Comparison of ENCODE assay signal across 8 cellular contexts in genomic region chr16:720990-721764, GRCh38. TPM values are rescaled to one million over a fixed set of nuclear protein-coding genes. Genes with fewer than 3 reads are reported as not detected.
A peak's percentile ranks its signal among the peaks of the same experiment; 100 is the strongest.
DNase-seq lines count a peak whose midpoint lies in the region; ATAC-seq and TF ChIP-seq lines count a peak whose summit lies in the region.

Gene ANTKMT (plus strand): TSS chr16:721146. CDS start chr16:721275, 129 bp downstream.

- H3K79me1 ChIP-seq in mesendoderm (ENCODE audit: low read length): no peaks in the 10 kb centered on the region

- peak within 1 kb of the TSS; percentile 54 for H3K18ac ChIP-seq in mesendoderm (ENCODE audit: low read length)

- peak within 1 kb of the TSS; percentile 42 to 60 for H3K4me3 ChIP-seq in CD4-positive, alpha-beta memory T cell (ENCODE audit: low read length in 2 of 2)
- H3K4me3 ChIP-seq in endodermal cell (ENCODE audit: low read length) (peak within 1 kb of the TSS; percentile 87), mesendoderm (ENCODE audit: low read length) (peak within 1 kb of the TSS; percentile 65)

- H4K5ac ChIP-seq in mesendoderm (ENCODE audit: low read length): no peak within 1 kb of the TSS

- peak within 1 kb of the TSS; percentile 66 for H3K23ac ChIP-seq in mesendoderm (ENCODE audit: low read length)

- H2BK5ac ChIP-seq in mesendoderm (ENCODE audit: low read length): peak within 1 kb of the TSS; percentile 89

- H3K4me1 ChIP-seq in CD4-positive, alpha-beta memory T cell (ENCODE audit: insufficient read depth, low read length): peaks cover 30% of the 10 kb centered on the region
- peaks cover 8% of the 10 kb centered on the region for H3K4me1 ChIP-seq in endodermal cell (ENCODE audit: control insufficient read depth, insufficient read depth, low read length)
- H3K4me1 ChIP-seq in mesendoderm (ENCODE audit: control insufficient read depth, low read depth, low read length): peaks cover 4% of the 10 kb centered on the region

- H3K56ac ChIP-seq in mesendoderm (ENCODE audit: low read length): peak within 1 kb of the TSS; percentile 98

- no peaks in the 10 kb centered on the region for H3K27me3 Mint-ChIP-seq in CD4-positive, alpha-beta memory T cell
- peaks cover 4% of the 10 kb centered on the region for H3K27me3 Mint-ChIP-seq in activated CD8-positive, alpha-beta memory T cell treated with anti-CD3 and anti-CD28 coated beads, Interleukin-2, amount 10 ng/mL, durations not matched to agents 7 days and 5 days
- peaks cover 15% of the 10 kb centered on the region for H3K27me3 Mint-ChIP-seq in endodermal cell (ENCODE audit: insufficient read depth)

- peak within 1 kb of the TSS; percentile 50 for H3K4ac ChIP-seq in mesendoderm (ENCODE audit: low read depth, low read length)

- no peaks in the 10 kb centered on the region for H3K79me2 ChIP-seq in mesendoderm (ENCODE audit: control insufficient read depth, insufficient read depth, low read length)

- no peaks in the 10 kb centered on the region for H3K9me3 ChIP-seq in CD4-positive, alpha-beta memory T cell (ENCODE audit: control insufficient read depth in 1 of 2, low read length in 2 of 2)
- no peaks in the 10 kb centered on the region for H3K9me3 ChIP-seq in endodermal cell (ENCODE audit: control insufficient read depth, low read length)

- H3K36me3 Mint-ChIP-seq in CD4-positive, alpha-beta memory T cell: no peaks in the 10 kb centered on the region
- no peaks in the 10 kb centered on the region for H3K36me3 Mint-ChIP-seq in activated CD8-positive, alpha-beta memory T cell treated with anti-CD3 and anti-CD28 coated beads, Interleukin-2, amount 10 ng/mL, durations not matched to agents 7 days and 5 days
- H3K36me3 Mint-ChIP-seq in endodermal cell (ENCODE audit: low read depth): no peaks in the 10 kb centered on the region

- H3K27ac Mint-ChIP-seq in CD4-positive, alpha-beta memory T cell: peak within 1 kb of the TSS; percentile 47 to 91 (median 84)
- H3K27ac Mint-ChIP-seq in activated CD8-positive, alpha-beta memory T cell treated with anti-CD3 and anti-CD28 coated beads, Interleukin-2, amount 10 ng/mL, durations not matched to agents 7 days and 5 days: peak within 1 kb of the TSS; percentile 72
- H3K27ac Mint-ChIP-seq in endodermal cell: peak within 1 kb of the TSS; percentile 84

- intact Hi-C loops in CD4-positive, alpha-beta memory T cell (cut with micrococcal nuclease): no loop called here

- H3K27me3 ChIP-seq in CD4-positive, alpha-beta memory T cell (ENCODE audit: insufficient read depth, low read length): no peaks in the 10 kb centered on the region
- H3K27me3 ChIP-seq in endodermal cell (ENCODE audit: control insufficient read depth, insufficient read depth, low read length, poor library complexity, severe bottlenecking) (peaks cover 11% of the 10 kb centered on the region), mesendoderm (ENCODE audit: insufficient read depth, low read length, poor library complexity) (no peaks in the 10 kb centered on the region)

- 11 to 12% methylated on average over 45 to 106 of the region's 106 CpGs for WGBS in endodermal cell (ENCODE audit: insufficient coverage in 1 of 2, insufficient read length in 1 of 2), 2 experiments
- WGBS in mesendoderm (ENCODE audit: extremely low coverage, insufficient coverage, low lambda C conversion rate): no CpG with 5 or more reads among the region's 106 CpGs

- H3K4me1 Mint-ChIP-seq in CD4-positive, alpha-beta memory T cell: peaks cover 3 to 33% (median 12%) of the 10 kb centered on the region in 4 donors
- peaks cover 23% of the 10 kb centered on the region for H3K4me1 Mint-ChIP-seq in activated CD8-positive, alpha-beta memory T cell treated with anti-CD3 and anti-CD28 coated beads, Interleukin-2, amount 10 ng/mL, durations not matched to agents 7 days and 5 days
- peaks cover 5% of the 10 kb centered on the region for H3K4me1 Mint-ChIP-seq in endodermal cell

- POLR2A ChIA-PET in CD4-positive, alpha-beta memory T cell (lab: Charles Lee; ENCODE audit: partially characterized antibody): interaction anchor here (0.7 to 12.9 kb wide), 15 partner anchors 7 to 98 kb away, joined by 3 to 166 read pairs (median 5); partner anchors contain the start of genes CHTF18, CIAO3, METRN and RHBDL1

- H4K8ac ChIP-seq in mesendoderm (ENCODE audit: low read depth, low read length): no peak within 1 kb of the TSS

- peak; percentile 71 to 79 (median 77) for DNase-seq in CD4-positive, alpha-beta memory T cell
- DNase-seq in NOMO-1 (lab: John Stamatoyannopoulos, UW; ENCODE audit: unreplicated experiment in 2 of 2) (peak; percentile 82 to 87), endodermal cell (peak; percentile 96), mesendoderm (peak; percentile 95)
- DNase-seq in activated CD8-positive, alpha-beta memory T cell treated with anti-CD3 and anti-CD28 coated beads, Interleukin-2, amount 10 ng/mL, durations not matched to agents 7 days and 5 days: peak; percentile 83
- peak; percentile 36 to 59 for DNase-seq in stimulated activated CD8-positive, alpha-beta memory T cell treated with anti-CD3 and anti-CD28 coated beads, Interleukin-15, amount 100 ng/mL, for 4 hours (ENCODE audit: low read depth in 2 of 2)

- H3K4me3 Mint-ChIP-seq in CD4-positive, alpha-beta memory T cell: peak within 1 kb of the TSS; percentile 80 to 88 (median 84)
- H3K4me3 Mint-ChIP-seq in activated CD8-positive, alpha-beta memory T cell treated with anti-CD3 and anti-CD28 coated beads, Interleukin-2, amount 10 ng/mL, durations not matched to agents 7 days and 5 days: peak within 1 kb of the TSS; percentile 69
- peak within 1 kb of the TSS; percentile 67 for H3K4me3 Mint-ChIP-seq in endodermal cell

- H3K27ac ChIP-seq in CD4-positive, alpha-beta memory T cell (ENCODE audit: low read depth, low read length): peak within 1 kb of the TSS; percentile 47
- H3K27ac ChIP-seq in endodermal cell (ENCODE audit: low read depth, low read length): peak within 1 kb of the TSS; percentile 88
- H3K27ac ChIP-seq in mesendoderm (ENCODE audit: low read depth, low read length): peak within 1 kb of the TSS; percentile 80

- no peak within 1 kb of the TSS for H2AK5ac ChIP-seq in mesendoderm (ENCODE audit: low read length)

- TF ChIP-seq CTCF in endodermal cell (conservative IDR thresholded peaks at IDR 0.05): no peak

- peaks cover 0 to 2% (median 0%) of the 10 kb centered on the region in 8 donors for H3K9me3 Mint-ChIP-seq in CD4-positive, alpha-beta memory T cell
- no peaks in the 10 kb centered on the region for H3K9me3 Mint-ChIP-seq in activated CD8-positive, alpha-beta memory T cell treated with anti-CD3 and anti-CD28 coated beads, Interleukin-2, amount 10 ng/mL, durations not matched to agents 7 days and 5 days (ENCODE audit: low read depth)
- H3K9me3 Mint-ChIP-seq in endodermal cell: no peaks in the 10 kb centered on the region

- no peak within 1 kb of the TSS for H2BK120ac ChIP-seq in mesendoderm (ENCODE audit: low read depth, low read length)

- peak within 1 kb of the TSS; percentile 92 for H3K4me2 ChIP-seq in mesendoderm (ENCODE audit: low read length)

- CTCF ChIA-PET in CD4-positive, alpha-beta memory T cell (lab: Charles Lee; ENCODE audit: partially characterized antibody): interaction anchor here (0.9 to 4.5 kb wide), 6 partner anchors 9 to 64 kb away, joined by 3 to 27 read pairs (median 5); partner anchors contain the start of gene CIAO3
- CTCF ChIA-PET in activated CD8-positive, alpha-beta memory T cell treated with anti-CD3 and anti-CD28 coated beads, Interleukin-2, amount 10 ng/mL, durations not matched to agents 7 days and 5 days (lab: Charles Lee): interaction anchor here (0.6 to 3.0 kb wide), 14 partner anchors 9 to 297 kb away, joined by 3 to 22 read pairs (median 4); partner anchors contain the start of genes CIAO3, METTL26, STUB1 and WDR90

- no peak within 1 kb of the TSS for H2BK15ac ChIP-seq in mesendoderm (replicated peaks; ENCODE audit: low read depth)

- ATAC-seq in GM19351 (IDR thresholded peaks at IDR 0.05; ENCODE audit: unreplicated experiment): peak; percentile 71
- peak; percentile 59 for ATAC-seq in HG03460 (IDR thresholded peaks at IDR 0.05; ENCODE audit: unreplicated experiment)
- ATAC-seq in activated CD8-positive, alpha-beta memory T cell treated with anti-CD3 and anti-CD28 coated beads, Interleukin-2, amount 10 ng/mL, durations not matched to agents 7 days and 5 days: peak; percentile 72

- H3K36me3 ChIP-seq in CD4-positive, alpha-beta memory T cell (ENCODE audit: insufficient read depth, low read length): no peaks in the 10 kb centered on the region
- H3K36me3 ChIP-seq in endodermal cell (ENCODE audit: control insufficient read depth, insufficient read depth, low read length) (no peaks in the 10 kb centered on the region), mesendoderm (ENCODE audit: control insufficient read depth, insufficient read depth, low read length) (no peaks in the 10 kb centered on the region)

- H3K9ac ChIP-seq in endodermal cell (ENCODE audit: extremely low read depth, low read length, poor library complexity, severe bottlenecking): peak within 1 kb of the TSS; percentile 59
- peak within 1 kb of the TSS; percentile 95 for H3K9ac ChIP-seq in mesendoderm (ENCODE audit: low read length)

RNA-seq across cellular contexts. Expression of gene ANTKMT, which starts in this region (rescaled TPM):
- total RNA-seq in CD4-positive, alpha-beta memory T cell: 10 to 100 TPM; 21.5 to 23.5 TPM
- 10 to 100 TPM; 14.5 to 36.4 TPM for polyA plus RNA-seq in CD4-positive, alpha-beta memory T cell
- 10 to 100 TPM; 14.8 to 21.1 TPM for total RNA-seq in activated CD8-positive, alpha-beta memory T cell treated with anti-CD3 and anti-CD28 coated beads, Interleukin-2, amount 10 ng/mL, durations not matched to agents 7 days and 5 days
- total RNA-seq in endodermal cell: 10 to 100 TPM; 36.9 to 40.6 TPM
- polyA plus RNA-seq in endodermal cell (2013, experiment 1 of 2): 19.4 TPM
- polyA plus RNA-seq in endodermal cell (2013, experiment 2 of 2): 22.1 TPM
- polyA plus RNA-seq in mesendoderm (2013, experiment 1 of 2): 12.5 TPM
- 13.3 TPM for polyA plus RNA-seq in mesendoderm (2013, experiment 2 of 2)

Comparison
In these comparisons a context has a peak if more than half of its experiments do, and no peak if none do; other contexts are left out.
1. Peak in every context shown above with its lines: DNase-seq, ATAC-seq, H3K4me3 ChIP-seq and H3K27ac ChIP-seq.